In genomic region chr19:38554676-38555141, GRCh38 we compare ENCODE assay signal across 20 cellular contexts.
A peak's percentile ranks its signal among the peaks of the same experiment; 100 is the strongest.
DNase-seq lines count a peak whose midpoint lies in the region; ATAC-seq, FAIRE-seq and TF ChIP-seq lines count a peak whose summit lies in the region.
"Had no signal": no experiment of that assay in that cellular context is flagged by ENCODE, and none has a peak within 500 bp of the region (broad histone marks: within the 10 kb centered on the region; RNA-seq: fewer than 3 reads in every experiment).

No MANE protein-coding gene starts in this region.

- ATAC-seq in activated CD8-positive, alpha-beta T cell treated with anti-CD3 and anti-CD28 coated beads for 36 hours, result no peak
- no peak for ATAC-seq in activated CD8-positive, alpha-beta T cell treated with anti-CD3 and anti-CD28 coated beads, Interleukin-2, amount 10 ng/mL, durations not matched to agents 7 days and 5 days
- peak; percentile 8; the same call in 2 of the 3 replicates for ATAC-seq in GM12878
- no peak for ATAC-seq in GM18909 (IDR thresholded peaks at IDR 0.05; ENCODE audit: poor library complexity, unreplicated experiment)
- ATAC-seq: SK-N-SH treated with all-trans-retinoic acid at 6 μM for 48 hours had no signal

- peaks cover 12% of the 10 kb centered on the region for H3K27me3 Mint-ChIP-seq in activated CD8-positive, alpha-beta T cell treated with anti-CD3 and anti-CD28 coated beads for 36 hours
- H3K27me3 Mint-ChIP-seq in activated CD8-positive, alpha-beta T cell treated with anti-CD3 and anti-CD28 coated beads, Interleukin-2, amount 10 ng/mL, durations not matched to agents 7 days and 5 days (ENCODE audit: low read depth), result peaks cover 19% of the 10 kb centered on the region
- H3K27me3 Mint-ChIP-seq: CD8-positive, alpha-beta memory T cell had no signal

- intact Hi-C loops in activated CD8-positive, alpha-beta T cell treated with anti-CD3 and anti-CD28 coated beads for 36 hours (cut with micrococcal nuclease), result no loop called here
- intact Hi-C loops in GM12878 (cut with micrococcal nuclease; ENCODE audit: unreplicated experiment), result no loop called here

- H3K27ac ChIP-seq in OCI-LY3 (ENCODE audit: low read length) (no peak overlapping the region; the same call in none of the 2 replicates), GM12878 (ENCODE audit: control insufficient read depth, insufficient read depth) (no peak overlapping the region)
- H3K27ac ChIP-seq: BLaER1 treated with 17β-estradiol and CSF1 and Interleukin-3, amounts not matched to agents 10 nM and 100 nM had no signal

- TF ChIP-seq RAD21 in GM12878 (IDR thresholded peaks at IDR 0.05; ENCODE audit: insufficient read depth, low read depth, low read length), result no peak

- H3K9ac ChIP-seq in OCI-LY3 (ENCODE audit: low read length) (no peak overlapping the region), GM12878 (ENCODE audit: control insufficient read depth, insufficient read depth, low read length) (no peak overlapping the region)
- H3K9ac ChIP-seq: BLaER1 treated with 17β-estradiol and CSF1 and Interleukin-3, amounts not matched to agents 10 nM and 100 nM had no signal

- no TSS peak for BruUV-seq in GM12878 (replicated peaks; lab: Mats Ljungman, UMichigan)

- no peak overlapping the region for H3K4me3 Mint-ChIP-seq in activated CD8-positive, alpha-beta T cell treated with anti-CD3 and anti-CD28 coated beads for 36 hours
- H3K4me3 Mint-ChIP-seq in activated CD8-positive, alpha-beta T cell treated with anti-CD3 and anti-CD28 coated beads, Interleukin-2, amount 10 ng/mL, durations not matched to agents 7 days and 5 days, result no peak overlapping the region
- H3K4me3 Mint-ChIP-seq: HFFc6 had no signal

- H3K36me3 Mint-ChIP-seq in activated CD8-positive, alpha-beta T cell treated with anti-CD3 and anti-CD28 coated beads for 36 hours (ENCODE audit: low read depth), result no peaks in the 10 kb centered on the region
- H3K36me3 Mint-ChIP-seq in activated CD8-positive, alpha-beta T cell treated with anti-CD3 and anti-CD28 coated beads, Interleukin-2, amount 10 ng/mL, durations not matched to agents 7 days and 5 days (ENCODE audit: low read depth), result no peaks in the 10 kb centered on the region
- H3K36me3 Mint-ChIP-seq: CD8-positive, alpha-beta memory T cell had no signal

- RAD21 ChIA-PET in GM12878 (lab: Charles Lee; ENCODE audit: unreplicated experiment), result interaction anchor here (0.6 to 11.1 kb wide), 2 partner anchors 62 to 152 kb away, joined by 3 to 135 read pairs; partner anchors contain the start of genes EIF3K, FAM98C and MAP4K1

- H3K9me3 ChIP-seq in OCI-LY3 (ENCODE audit: insufficient read depth, low read length) (no peaks in the 10 kb centered on the region), GM12878 (replicated peaks; ENCODE audit: control insufficient read depth, insufficient read depth, low read length) (no peaks in the 10 kb centered on the region)
- H3K9me3 ChIP-seq: BLaER1 treated with 17β-estradiol and CSF1 and Interleukin-3, amounts not matched to agents 10 nM and 100 nM had no signal

- no peak for TF ChIP-seq POLR2A in GM12891 (IDR thresholded peaks at IDR 0.05; ENCODE audit: low read depth, low read length)
- no peak for TF ChIP-seq POLR2A in GM12878 (IDR thresholded peaks at IDR 0.05; ENCODE audit: low read depth, low read length)

- FAIRE-seq in GM12891 (lab: Jason Lieb, UNC) (peak; percentile 38), GM12878 (lab: Jason Lieb, UNC) (peak; percentile 27)
- FAIRE-seq: D721Med had no signal

- in situ Hi-C loops in GM12878 (cut with MboI), result loop anchor here (5.0 kb wide), 1 partner anchor 313 kb away; no protein-coding TSS in a partner anchor

- peaks cover 38% of the 10 kb centered on the region for H3K4me1 Mint-ChIP-seq in activated CD8-positive, alpha-beta T cell treated with anti-CD3 and anti-CD28 coated beads for 36 hours (ENCODE audit: low read depth)
- peaks cover 37% of the 10 kb centered on the region for H3K4me1 Mint-ChIP-seq in activated CD8-positive, alpha-beta T cell treated with anti-CD3 and anti-CD28 coated beads, Interleukin-2, amount 10 ng/mL, durations not matched to agents 7 days and 5 days (ENCODE audit: low read depth)

- TF ChIP-seq CTCF in activated CD8-positive, alpha-beta T cell treated with anti-CD3 and anti-CD28 coated beads for 36 hours (IDR thresholded peaks at IDR 0.05), result no peak
- TF ChIP-seq CTCF in OCI-LY3 (IDR thresholded peaks at IDR 0.05; ENCODE audit: low read depth, low read length) (no peak), GM12878 (IDR thresholded peaks at IDR 0.05 in 2 of 3, conservative IDR thresholded peaks at IDR 0.05 in 1 of 3; ENCODE audit: control insufficient read depth in 2 of 3, extremely low read depth in 1 of 3, insufficient read depth in 1 of 3, low read depth in 3 of 3, low read length in 3 of 3) (no peak)

- no peak overlapping the region for H3K27ac Mint-ChIP-seq in activated CD8-positive, alpha-beta T cell treated with anti-CD3 and anti-CD28 coated beads for 36 hours
- no peak overlapping the region for H3K27ac Mint-ChIP-seq in activated CD8-positive, alpha-beta T cell treated with anti-CD3 and anti-CD28 coated beads, Interleukin-2, amount 10 ng/mL, durations not matched to agents 7 days and 5 days
- H3K27ac Mint-ChIP-seq: HFFc6 had no signal

- SMC1A ChIA-PET in GM12878 (lab: Charles Lee; ENCODE audit: uncharacterized antibody, unreplicated experiment), result interaction anchor here (1.0 to 1.8 kb wide), 3 partner anchors 10 to 63 kb away, joined by 4 to 7 read pairs (median 4); partner anchors contain the start of gene MAP4K1

- no peaks in the 10 kb centered on the region for H3K9me3 Mint-ChIP-seq in activated CD8-positive, alpha-beta T cell treated with anti-CD3 and anti-CD28 coated beads for 36 hours
- H3K9me3 Mint-ChIP-seq in activated CD8-positive, alpha-beta T cell treated with anti-CD3 and anti-CD28 coated beads, Interleukin-2, amount 10 ng/mL, durations not matched to agents 7 days and 5 days (ENCODE audit: insufficient read depth), result no peaks in the 10 kb centered on the region
- H3K9me3 Mint-ChIP-seq: CD8-positive, alpha-beta memory T cell; HFFc6 had no signal

- H3K79me2 ChIP-seq in OCI-LY3 (ENCODE audit: low read length) (no peaks in the 10 kb centered on the region), GM12878 (ENCODE audit: control insufficient read depth, insufficient read depth, low read length) (no peaks in the 10 kb centered on the region)

- H3K36me3 ChIP-seq in OCI-LY3 (replicated peaks; ENCODE audit: low read depth, low read length) (no peaks in the 10 kb centered on the region), GM12878 (ENCODE audit: control insufficient read depth in 2 of 2, insufficient read depth in 2 of 2, low read length in 1 of 2) (no peaks in the 10 kb centered on the region)
- H3K36me3 ChIP-seq: BLaER1 treated with 17β-estradiol and CSF1 and Interleukin-3, amounts not matched to agents 10 nM and 100 nM had no signal

- H3K4me2 ChIP-seq in OCI-LY3 (ENCODE audit: low read length) (peak overlapping the region; percentile 45), GM12878 (ENCODE audit: control insufficient read depth, insufficient read depth) (no peak overlapping the region; the same call in 1 of the 2 replicates)

- H3K4me3 ChIP-seq in OCI-LY3 (ENCODE audit: low read length) (peak overlapping the region; percentile 2; the same call in 1 of the 2 replicates), GM12878 (no peak overlapping the region)
- H3K4me3 ChIP-seq: BLaER1 treated with 17β-estradiol and CSF1 and Interleukin-3, amounts not matched to agents 10 nM and 100 nM had no signal

- no peaks in the 10 kb centered on the region for H4K20me1 ChIP-seq in OCI-LY3 (ENCODE audit: insufficient read depth, low read length)
- H4K20me1 ChIP-seq in GM12878 (ENCODE audit: control insufficient read depth, insufficient read depth), result no peaks in the 10 kb centered on the region
- H4K20me1 ChIP-seq: BLaER1 treated with 17β-estradiol and CSF1 and Interleukin-3, amounts not matched to agents 10 nM and 100 nM had no signal

- POLR2A ChIA-PET in activated CD8-positive, alpha-beta T cell treated with anti-CD3 and anti-CD28 coated beads for 36 hours (lab: Charles Lee), result no interaction called here
- POLR2A ChIA-PET in activated CD8-positive, alpha-beta T cell treated with anti-CD3 and anti-CD28 coated beads, Interleukin-2, amount 10 ng/mL, durations not matched to agents 7 days and 5 days (lab: Charles Lee), result interaction anchor here (0.6 kb wide), 1 partner anchor 165 kb away, joined by 3 read pairs; no protein-coding TSS in a partner anchor
- POLR2A ChIA-PET in GM12878 (lab: Charles Lee), result interaction anchor here (0.6 to 12.2 kb wide), 3 partner anchors 63 to 294 kb away, joined by 4 to 135 read pairs (median 5); partner anchors contain the start of genes EIF3K and MAP4K1

- TF ChIP-seq EP300 in GM12878 (IDR thresholded peaks at IDR 0.05; ENCODE audit: borderline replicate concordance in 1 of 2, control insufficient read depth in 1 of 2, low read depth in 2 of 2, low read length in 2 of 2), result no peak

- WGBS in GM12878 (ENCODE audit: insufficient coverage, insufficient replicate concordance, low lambda C conversion rate, missing lambda C conversion rate), result 4% methylated on average over 3 of the region's 3 CpGs

- H3K27me3 ChIP-seq in OCI-LY3 (ENCODE audit: low read depth, low read length), result peaks cover 21% of the 10 kb centered on the region
- no peaks in the 10 kb centered on the region for H3K27me3 ChIP-seq in GM12878 (replicated peaks in 1 of 2; ENCODE audit: control insufficient read depth in 2 of 2, insufficient read depth in 2 of 2, low read length in 1 of 2)
- H3K27me3 ChIP-seq: BLaER1 treated with 17β-estradiol and CSF1 and Interleukin-3, amounts not matched to agents 10 nM and 100 nM had no signal

- DNase-seq in activated CD8-positive, alpha-beta T cell treated with anti-CD3 and anti-CD28 coated beads for 36 hours, result peak; percentile 54
- DNase-seq in activated CD8-positive, alpha-beta T cell treated with anti-CD3 and anti-CD28 coated beads, Interleukin-2, amount 10 ng/mL, durations not matched to agents 7 days and 5 days, result no peak
- no peak for DNase-seq in GM12891 (ENCODE audit: insufficient read length, low spot score)
- DNase-seq in GM12878 (ENCODE audit: low read depth, low spot score), result peak; percentile 40
- DNase-seq in anterior cingulate cortex (lab: John Stamatoyannopoulos, UW), result no peak
- DNase-seq in hepatic stellate cell (ENCODE audit: low spot score), result no peak
- DNase-seq: CD8-positive, alpha-beta memory T cell; DMS79; HFFc6; NCI-H1417; NCI-H187 treated with DMSO at 0.1 percent for 48 hours; NCI-H2171; NCI-H446 treated with DMSO at 0.1 percent for 48 hours; NCI-H774; SHP77 had no signal

- CTCF ChIA-PET in activated CD8-positive, alpha-beta T cell treated with anti-CD3 and anti-CD28 coated beads for 36 hours (lab: Charles Lee), result interaction anchor here (0.9 kb wide), 1 partner anchor 80 kb away, joined by 3 read pairs; no protein-coding TSS in a partner anchor
- CTCF ChIA-PET in activated CD8-positive, alpha-beta T cell treated with anti-CD3 and anti-CD28 coated beads, Interleukin-2, amount 10 ng/mL, durations not matched to agents 7 days and 5 days (lab: Charles Lee), result interaction anchor here (1.2 to 2.1 kb wide), 2 partner anchors 9 to 39 kb away, joined by 3 to 7 read pairs; no protein-coding TSS in a partner anchor
- CTCF ChIA-PET in GM12878 (lab: Yijun Ruan, JAX), result interaction anchor here (4.1 to 7.2 kb wide), 2 partner anchors 10 to 80 kb away, joined by 27 to 67 read pairs; no protein-coding TSS in a partner anchor

- peaks cover 48% of the 10 kb centered on the region for H3K4me1 ChIP-seq in OCI-LY3 (ENCODE audit: low read length)
- peaks cover 49% of the 10 kb centered on the region for H3K4me1 ChIP-seq in GM12878 (ENCODE audit: control insufficient read depth, insufficient read depth, low read length)

- H2AFZ ChIP-seq in OCI-LY3 (ENCODE audit: low read depth, low read length) (no peak overlapping the region), GM12878 (ENCODE audit: control insufficient read depth, low read depth, low read length) (no peak overlapping the region)

Comparison
In these comparisons a context has a peak if more than half of its experiments do, and no peak if none do; other contexts are left out.
1. DNase-seq: peak in activated CD8-positive, alpha-beta T cell treated with anti-CD3 and anti-CD28 coated beads for 36 hours (single experiment) and GM12878 (single experiment); none in activated CD8-positive, alpha-beta T cell treated with anti-CD3 and anti-CD28 coated beads, Interleukin-2, amount 10 ng/mL, durations not matched to agents 7 days and 5 days (single experiment), GM12891 (single experiment), anterior cingulate cortex (0 of 58) and hepatic stellate cell (single experiment).